Comparison of ENCODE assay signal across 27 cellular contexts in the genomic region with DNA sequence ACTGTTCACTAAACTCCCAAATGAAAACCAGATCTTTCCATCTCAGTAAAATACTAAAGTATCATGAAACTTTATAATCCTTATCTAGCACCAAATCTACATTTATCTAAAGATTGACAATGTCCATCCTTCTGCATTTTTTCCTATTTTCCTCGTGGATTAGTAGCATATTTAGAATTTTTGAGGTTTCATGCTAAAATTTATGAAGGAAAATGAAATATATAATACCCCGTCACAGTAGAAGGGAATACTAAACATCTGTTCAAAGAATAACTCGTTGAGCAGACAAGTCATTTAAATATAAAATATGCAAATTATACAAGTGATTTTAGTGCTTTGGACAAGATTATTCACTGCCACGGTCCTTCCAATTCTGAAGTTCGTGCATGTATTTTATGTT.
"Had no signal": no experiment of that assay in that cellular context is flagged by ENCODE, and none has a peak within 500 bp of the region (broad histone marks: within the 10 kb centered on the region; RNA-seq: fewer than 3 reads in every experiment).

No MANE protein-coding gene starts in this region.

- DNase-seq: islet precursor cell; left ventricle myocardium inferior; midbrain; mucosa of descending colon; naive thymus-derived CD4-positive, alpha-beta T cell; pancreas; posterior cingulate gyrus; retina; right cardiac atrium; stimulated activated CD4-positive, alpha-beta T cell treated with anti-CD3 and anti-CD28 coated beads, Interleukin-12 subunit alpha, Interleukin-12 subunit beta, amount 100 ng/mL, for 4 hours; stimulated activated CD4-positive, alpha-beta T cell treated with anti-CD3 and anti-CD28 coated beads, Interleukin-15, amount 100 ng/mL, for 24 hours; stimulated activated CD4-positive, alpha-beta T cell treated with anti-CD3 and anti-CD28 coated beads, Interleukin-2, amount 100 ng/mL, for 24 hours; stimulated activated CD4-positive, alpha-beta T cell treated with anti-CD3 and anti-CD28 coated beads, Interleukin-4, amount 100 ng/mL, for 1 hour; stimulated activated naive B cell treated with anti-CD40 and anti-IgM and Interleukin-4, amounts not matched to agents 10 μg/mL and 1 μg/mL and 100 μg/mL, for 72 hours; uterus had no signal

- H3K4me1 ChIP-seq: prostate gland, suprapubic skin, tibial nerve, uterus had no signal

- H3K4me2 ChIP-seq: hepatocyte had no signal

- H3K9me3 Mint-ChIP-seq: natural killer cell treated with Interleukin-12 subunit alpha and Interleukin-12 subunit beta and Interleukin-15 and Interleukin-18, amount 100 ng/mL, for 72 hours; stimulated activated naive CD8-positive, alpha-beta T cell treated with anti-CD3 and anti-CD28 coated beads, Interleukin-15, Interleukin-2, amounts not matched to agents 100 ng/mL and 50 ng/mL, for 24 hours; type B pancreatic cell had no signal

- H3K27ac Mint-ChIP-seq: memory B cell; naive thymus-derived CD4-positive, alpha-beta T cell; natural killer cell treated with Interleukin-12 subunit alpha and Interleukin-12 subunit beta and Interleukin-15 and Interleukin-18, amount 100 ng/mL, for 72 hours; stimulated activated naive B cell treated with anti-CD40 and anti-IgM and Interleukin-4, amounts not matched to agents 10 μg/mL and 1 μg/mL and 100 μg/mL, for 72 hours; stimulated activated naive CD8-positive, alpha-beta T cell treated with anti-CD3 and anti-CD28 coated beads, Interleukin-15, Interleukin-2, amounts not matched to agents 100 ng/mL and 50 ng/mL, for 24 hours; type B pancreatic cell had no signal

- H3K4me1 Mint-ChIP-seq: memory B cell; naive thymus-derived CD4-positive, alpha-beta T cell; stimulated activated naive B cell treated with anti-CD40 and anti-IgM and Interleukin-4, amounts not matched to agents 10 μg/mL and 1 μg/mL and 100 μg/mL, for 72 hours had no signal

- H3K27ac ChIP-seq: hepatocyte, left ventricle myocardium inferior, pancreas, prostate gland, skin epidermis, suprapubic skin, thoracic aorta, tibial nerve, uterus had no signal

- H3K36me3 ChIP-seq: left ventricle myocardium inferior, pancreas, prostate gland, suprapubic skin, thoracic aorta, tibial nerve, uterus had no signal

- H3K9me3 ChIP-seq: left ventricle myocardium inferior, mucosa of descending colon, pancreas, prostate gland, suprapubic skin, thoracic aorta, tibial nerve, uterus had no signal

- H3K4me3 ChIP-seq: hepatocyte, left ventricle myocardium inferior, lung, mucosa of descending colon, pancreas, prostate gland, skin epidermis, suprapubic skin, thoracic aorta, tibial nerve, uterus had no signal

- H3K4me3 Mint-ChIP-seq: memory B cell; naive thymus-derived CD4-positive, alpha-beta T cell; natural killer cell treated with Interleukin-12 subunit alpha and Interleukin-12 subunit beta and Interleukin-15 and Interleukin-18, amount 100 ng/mL, for 72 hours; stimulated activated naive B cell treated with anti-CD40 and anti-IgM and Interleukin-4, amounts not matched to agents 10 μg/mL and 1 μg/mL and 100 μg/mL, for 72 hours; stimulated activated naive CD8-positive, alpha-beta T cell treated with anti-CD3 and anti-CD28 coated beads, Interleukin-15, Interleukin-2, amounts not matched to agents 100 ng/mL and 50 ng/mL, for 24 hours; type B pancreatic cell had no signal

- ATAC-seq: mucosa of descending colon; naive thymus-derived CD4-positive, alpha-beta T cell; natural killer cell treated with Interleukin-12 subunit alpha and Interleukin-12 subunit beta and Interleukin-15 and Interleukin-18, amount 100 ng/mL, for 72 hours; pancreas; right cardiac atrium; sciatic nerve; stimulated activated naive B cell treated with anti-CD40 and anti-IgM and Interleukin-4, amounts not matched to agents 10 μg/mL and 1 μg/mL and 100 μg/mL, for 72 hours had no signal

- H3K36me3 Mint-ChIP-seq: memory B cell; naive thymus-derived CD4-positive, alpha-beta T cell; natural killer cell treated with Interleukin-12 subunit alpha and Interleukin-12 subunit beta and Interleukin-15 and Interleukin-18, amount 100 ng/mL, for 72 hours; stimulated activated naive B cell treated with anti-CD40 and anti-IgM and Interleukin-4, amounts not matched to agents 10 μg/mL and 1 μg/mL and 100 μg/mL, for 72 hours; type B pancreatic cell had no signal

- H3K27me3 ChIP-seq: hepatocyte, pancreas, suprapubic skin, tibial nerve, uterus had no signal

- H2AFZ ChIP-seq: hepatocyte had no signal

- H3K27me3 Mint-ChIP-seq: memory B cell; naive thymus-derived CD4-positive, alpha-beta T cell; natural killer cell treated with Interleukin-12 subunit alpha and Interleukin-12 subunit beta and Interleukin-15 and Interleukin-18, amount 100 ng/mL, for 72 hours; stimulated activated naive B cell treated with anti-CD40 and anti-IgM and Interleukin-4, amounts not matched to agents 10 μg/mL and 1 μg/mL and 100 μg/mL, for 72 hours; stimulated activated naive CD8-positive, alpha-beta T cell treated with anti-CD3 and anti-CD28 coated beads, Interleukin-15, Interleukin-2, amounts not matched to agents 100 ng/mL and 50 ng/mL, for 24 hours; type B pancreatic cell had no signal
